2 cellular contexts compared by ENCODE assay signal in the genomic region with DNA sequence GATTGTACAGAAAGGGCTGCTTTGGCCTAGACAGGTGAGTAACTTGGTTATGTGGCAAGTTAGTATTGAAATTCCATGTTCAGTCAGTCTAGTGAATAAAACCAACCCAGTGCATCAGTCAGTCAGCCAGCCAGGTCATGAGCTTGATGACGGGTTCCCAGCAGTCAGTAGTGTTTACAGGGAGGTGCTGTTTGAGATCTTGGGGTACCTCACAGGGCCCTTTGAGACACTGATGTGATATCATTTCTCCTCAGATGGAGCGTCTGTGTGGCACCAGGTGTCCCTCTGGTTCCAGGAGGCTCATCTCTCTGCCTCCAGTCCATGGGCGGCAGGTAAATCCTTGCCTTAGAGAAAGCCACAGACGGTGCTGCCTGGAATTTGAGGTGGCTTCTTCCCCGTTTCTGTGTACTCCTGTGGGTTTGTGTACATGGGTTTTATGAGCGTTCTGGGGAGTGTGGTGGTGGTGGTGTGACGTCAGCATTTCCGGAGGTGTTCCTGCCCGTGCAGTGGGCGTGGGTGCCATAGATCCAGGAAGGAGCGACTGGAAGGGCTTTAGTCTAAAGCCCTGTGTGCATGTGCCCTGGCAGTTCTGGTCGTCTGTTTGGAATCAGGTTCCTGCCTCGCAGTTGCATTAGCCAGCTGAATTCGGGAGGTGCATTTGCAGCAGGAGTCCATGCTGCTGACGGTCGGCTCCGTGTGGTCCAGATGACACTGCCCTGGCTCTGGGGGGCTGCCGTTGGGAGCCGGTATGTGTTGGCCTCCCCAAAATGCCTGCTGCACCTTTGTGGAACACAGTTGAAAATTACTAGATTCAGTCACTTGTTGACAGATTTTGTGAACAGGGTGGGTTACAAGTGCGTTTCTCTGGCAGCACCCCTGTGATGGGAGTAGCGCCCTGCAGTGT.
TF ChIP-seq lines count a peak whose summit lies in the region.

No MANE protein-coding gene starts in this region.

TF ChIP-seq in SK-N-SH, 30 proteins besides CTCF, POLR2A, EP300 and RAD21 (continued from another document):
- TF ChIP-seq, protein P1, sequence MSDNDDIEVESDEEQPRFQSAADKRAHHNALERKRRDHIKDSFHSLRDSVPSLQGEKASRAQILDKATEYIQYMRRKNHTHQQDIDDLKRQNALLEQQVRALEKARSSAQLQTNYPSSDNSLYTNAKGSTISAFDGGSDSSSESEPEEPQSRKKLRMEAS (IDR thresholded peaks at IDR 0.05; ENCODE audit: low read depth) = no peak
- TF ChIP-seq TEAD4 (IDR thresholded peaks at IDR 0.05; ENCODE audit: borderline replicate concordance, insufficient read depth) (no peak), FOXJ3 (CRISPR knock-in tag; IDR thresholded peaks at IDR 0.05) (no peak)

TF ChIP-seq in SK-N-SH treated with all-trans-retinoic acid at 6 μM for 48 hours, 23 proteins besides CTCF, POLR2A, EP300 and RAD21 (continued from another document):
- TF ChIP-seq, protein P2, sequence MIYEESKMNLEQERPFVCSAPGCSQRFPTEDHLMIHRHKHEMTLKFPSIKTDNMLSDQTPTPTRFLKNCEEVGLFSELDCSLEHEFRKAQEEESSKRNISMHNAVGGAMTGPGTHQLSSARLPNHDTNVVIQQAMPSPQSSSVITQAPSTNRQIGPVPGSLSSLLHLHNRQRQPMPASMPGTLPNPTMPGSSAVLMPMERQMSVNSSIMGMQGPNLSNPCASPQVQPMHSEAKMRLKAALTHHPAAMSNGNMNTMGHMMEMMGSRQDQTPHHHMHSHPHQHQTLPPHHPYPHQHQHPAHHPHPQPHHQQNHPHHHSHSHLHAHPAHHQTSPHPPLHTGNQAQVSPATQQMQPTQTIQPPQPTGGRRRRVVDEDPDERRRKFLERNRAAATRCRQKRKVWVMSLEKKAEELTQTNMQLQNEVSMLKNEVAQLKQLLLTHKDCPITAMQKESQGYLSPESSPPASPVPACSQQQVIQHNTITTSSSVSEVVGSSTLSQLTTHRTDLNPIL (CRISPR knock-in tag; IDR thresholded peaks at IDR 0.05; ENCODE audit: low read depth) = no peak
- TF ChIP-seq ZNF8 (CRISPR knock-in tag; IDR thresholded peaks at IDR 0.05) (no peak), PPARA (CRISPR knock-in tag; IDR thresholded peaks at IDR 0.05; ENCODE audit: borderline replicate concordance) (no peak), GLIS3 (CRISPR knock-in tag; IDR thresholded peaks at IDR 0.05) (no peak), OSR1 (CRISPR knock-in tag; IDR thresholded peaks at IDR 0.05) (no peak), ZFP30 (CRISPR knock-in tag; IDR thresholded peaks at IDR 0.05) (no peak), ZNF70 (CRISPR knock-in tag; IDR thresholded peaks at IDR 0.05) (no peak), ARNTL (CRISPR knock-in tag; IDR thresholded peaks at IDR 0.05; ENCODE audit: borderline replicate concordance, low read depth) (no peak)
- TF ChIP-seq, protein P3, sequence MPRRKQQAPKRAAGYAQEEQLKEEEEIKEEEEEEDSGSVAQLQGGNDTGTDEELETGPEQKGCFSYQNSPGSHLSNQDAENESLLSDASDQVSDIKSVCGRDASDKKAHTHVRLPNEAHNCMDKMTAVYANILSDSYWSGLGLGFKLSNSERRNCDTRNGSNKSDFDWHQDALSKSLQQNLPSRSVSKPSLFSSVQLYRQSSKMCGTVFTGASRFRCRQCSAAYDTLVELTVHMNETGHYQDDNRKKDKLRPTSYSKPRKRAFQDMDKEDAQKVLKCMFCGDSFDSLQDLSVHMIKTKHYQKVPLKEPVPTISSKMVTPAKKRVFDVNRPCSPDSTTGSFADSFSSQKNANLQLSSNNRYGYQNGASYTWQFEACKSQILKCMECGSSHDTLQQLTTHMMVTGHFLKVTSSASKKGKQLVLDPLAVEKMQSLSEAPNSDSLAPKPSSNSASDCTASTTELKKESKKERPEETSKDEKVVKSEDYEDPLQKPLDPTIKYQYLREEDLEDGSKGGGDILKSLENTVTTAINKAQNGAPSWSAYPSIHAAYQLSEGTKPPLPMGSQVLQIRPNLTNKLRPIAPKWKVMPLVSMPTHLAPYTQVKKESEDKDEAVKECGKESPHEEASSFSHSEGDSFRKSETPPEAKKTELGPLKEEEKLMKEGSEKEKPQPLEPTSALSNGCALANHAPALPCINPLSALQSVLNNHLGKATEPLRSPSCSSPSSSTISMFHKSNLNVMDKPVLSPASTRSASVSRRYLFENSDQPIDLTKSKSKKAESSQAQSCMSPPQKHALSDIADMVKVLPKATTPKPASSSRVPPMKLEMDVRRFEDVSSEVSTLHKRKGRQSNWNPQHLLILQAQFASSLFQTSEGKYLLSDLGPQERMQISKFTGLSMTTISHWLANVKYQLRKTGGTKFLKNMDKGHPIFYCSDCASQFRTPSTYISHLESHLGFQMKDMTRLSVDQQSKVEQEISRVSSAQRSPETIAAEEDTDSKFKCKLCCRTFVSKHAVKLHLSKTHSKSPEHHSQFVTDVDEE (CRISPR knock-in tag; IDR thresholded peaks at IDR 0.05) = no peak
- TF ChIP-seq, protein P4, sequence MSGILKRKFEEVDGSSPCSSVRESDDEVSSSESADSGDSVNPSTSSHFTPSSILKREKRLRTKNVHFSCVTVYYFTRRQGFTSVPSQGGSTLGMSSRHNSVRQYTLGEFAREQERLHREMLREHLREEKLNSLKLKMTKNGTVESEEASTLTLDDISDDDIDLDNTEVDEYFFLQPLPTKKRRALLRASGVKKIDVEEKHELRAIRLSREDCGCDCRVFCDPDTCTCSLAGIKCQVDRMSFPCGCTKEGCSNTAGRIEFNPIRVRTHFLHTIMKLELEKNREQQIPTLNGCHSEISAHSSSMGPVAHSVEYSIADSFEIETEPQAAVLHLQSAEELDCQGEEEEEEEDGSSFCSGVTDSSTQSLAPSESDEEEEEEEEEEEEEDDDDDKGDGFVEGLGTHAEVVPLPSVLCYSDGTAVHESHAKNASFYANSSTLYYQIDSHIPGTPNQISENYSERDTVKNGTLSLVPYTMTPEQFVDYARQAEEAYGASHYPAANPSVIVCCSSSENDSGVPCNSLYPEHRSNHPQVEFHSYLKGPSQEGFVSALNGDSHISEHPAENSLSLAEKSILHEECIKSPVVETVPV (CRISPR knock-in tag; IDR thresholded peaks at IDR 0.05) = no peak
